22 cellular contexts compared by ENCODE assay signal in the genomic region with DNA sequence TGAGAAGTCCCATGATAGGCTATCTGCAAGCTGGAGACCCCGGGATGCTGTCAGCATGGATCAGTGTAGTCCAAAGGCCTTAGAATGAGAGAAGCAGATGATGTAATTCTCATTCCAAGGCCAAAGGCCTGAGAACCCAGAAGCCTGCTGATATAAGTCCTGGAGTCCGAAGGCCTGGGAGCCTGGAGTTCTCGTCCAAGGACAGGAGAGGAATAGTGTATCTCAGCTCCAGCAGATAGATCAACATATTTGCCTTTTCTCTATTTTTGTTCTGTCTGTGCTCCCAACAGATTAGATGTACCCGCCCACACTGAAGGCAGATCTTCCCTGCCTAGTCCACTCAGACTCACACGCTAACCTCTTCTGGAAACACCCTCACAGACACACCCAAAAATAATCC.
DNase-seq lines count a peak whose midpoint lies in the region; ATAC-seq, FAIRE-seq and TF ChIP-seq lines count a peak whose summit lies in the region.
"Had no signal": no experiment of that assay in that cellular context is flagged by ENCODE, and none has a peak within 500 bp of the region (broad histone marks: within the 10 kb centered on the region; RNA-seq: fewer than 3 reads in every experiment).

No MANE protein-coding gene starts in this region.

- POLR2A ChIA-PET in naive thymus-derived CD8-positive, alpha-beta T cell (lab: Charles Lee), result no interaction called here

- no peak overlapping the region for H3K4me3 Mint-ChIP-seq in naive thymus-derived CD8-positive, alpha-beta T cell

- no peaks in the 10 kb centered on the region for H3K36me3 Mint-ChIP-seq in naive thymus-derived CD8-positive, alpha-beta T cell

- 65 to 76% (median 69%) methylated on average over 5 of the region's 5 CpGs for WGBS in heart left ventricle, 4 donors
- WGBS in pancreas, 2 donors, result 29 to 34% methylated on average over 5 of the region's 5 CpGs

- H3K9me3 Mint-ChIP-seq in naive thymus-derived CD8-positive, alpha-beta T cell, result peaks cover 0 to 9% (median 0%) of the 10 kb centered on the region in 9 donors

- H3K9me3 ChIP-seq in heart left ventricle (no peaks in the 10 kb centered on the region), pancreas (no peaks in the 10 kb centered on the region)
- H3K9me3 ChIP-seq: BLaER1 had no signal

- H3K27ac ChIP-seq in heart left ventricle (peak overlapping the region in 4 of 12 donors; percentile 3 to 31 (median 21)), pancreas (peak overlapping the region in 2 of 4 donors; percentile 72 to 73)
- H3K27ac ChIP-seq: BLaER1 had no signal

- DNase-seq in NCI-H82 (lab: John Stamatoyannopoulos, UW) (peak; percentile 15), NCI-H82 treated with DMSO at 0.1 percent for 48 hours (lab: John Stamatoyannopoulos, UW; ENCODE audit: unreplicated experiment) (no peak), amniotic epithelial cell (ENCODE audit: low read depth) (peak; percentile 55), heart left ventricle (peak in 2 of 5 donors; percentile 6 to 31), pancreas (peak in 5 of 6 donors; percentile 41 to 75 (median 66)), DMS79 (lab: John Stamatoyannopoulos, UW) (no peak)
- no peak for DNase-seq in activated naive CD4-positive, alpha-beta T cell treated with Interleukin-2 at 50 U/mL for 16 hours
- no peak for DNase-seq in naive thymus-derived CD8-positive, alpha-beta T cell
- DNase-seq: 8988T, DMS53, GOT3, KBM-7, NCI-H1092, NCI-H1694, NCI-H2107, NCI-H345, NCI-H526 treated with DMSO at 0.1 percent for 48 hours, SIG-M5 had no signal

- H3K27me3 ChIP-seq in heart left ventricle, result no peaks in the 10 kb centered on the region
- H3K27me3 ChIP-seq in pancreas, result no peaks in the 10 kb centered on the region
- H3K27me3 ChIP-seq: BLaER1 had no signal

- H3K4me3 ChIP-seq in heart left ventricle (no peak overlapping the region), pancreas (no peak overlapping the region)
- H3K4me3 ChIP-seq: BLaER1, GM12878 had no signal

- H3K27me3 Mint-ChIP-seq in naive thymus-derived CD8-positive, alpha-beta T cell, result no peaks in the 10 kb centered on the region

- intact Hi-C loops in heart left ventricle (cut with DNase I), result no loop called here
- intact Hi-C loops in pancreas (cut with DNase I), result no loop called here

- peak in 3 of 4 donors; percentile 62 to 88 (median 70) for ATAC-seq in heart left ventricle
- ATAC-seq in pancreas, result peak; percentile 82 to 86 (median 84)
- no peak for ATAC-seq in naive thymus-derived CD8-positive, alpha-beta T cell
- ATAC-seq: GM12878, Panc1 had no signal

- no peak for TF ChIP-seq POLR2A in heart left ventricle (IDR thresholded peaks at IDR 0.05)

- no peak overlapping the region for H3K27ac Mint-ChIP-seq in naive thymus-derived CD8-positive, alpha-beta T cell

- TF ChIP-seq CTCF in heart left ventricle (IDR thresholded peaks at IDR 0.05), result no peak
- TF ChIP-seq CTCF in pancreas (IDR thresholded peaks at IDR 0.05), result no peak

- FAIRE-seq in pancreas (lab: Jason Lieb, UNC), result no peak
- FAIRE-seq: GM12878, GM18507 had no signal

- H3K36me3 ChIP-seq in heart left ventricle, result no peaks in the 10 kb centered on the region
- H3K36me3 ChIP-seq in pancreas, result no peaks in the 10 kb centered on the region
- H3K36me3 ChIP-seq: BLaER1 had no signal

- no peaks in the 10 kb centered on the region for H3K4me1 Mint-ChIP-seq in naive thymus-derived CD8-positive, alpha-beta T cell

- H3K4me1 ChIP-seq in heart left ventricle (peaks cover 0 to 6% (median 0%) of the 10 kb centered on the region in 12 donors), pancreas (peaks cover 6 to 26% (median 23%) of the 10 kb centered on the region in 3 donors)
- H3K4me1 ChIP-seq: BLaER1 had no signal

Comparison
In these comparisons a context has a peak if more than half of its experiments do, and no peak if none do; other contexts are left out.
1. DNase-seq: peak in NCI-H82 (single experiment), amniotic epithelial cell (single experiment) and pancreas (5 of 6); none in NCI-H82 treated with DMSO at 0.1 percent for 48 hours (single experiment), activated naive CD4-positive, alpha-beta T cell treated with Interleukin-2 at 50 U/mL for 16 hours (single experiment), DMS79 (single experiment) and naive thymus-derived CD8-positive, alpha-beta T cell (0 of 10).
2. ATAC-seq: peak in heart left ventricle (3 of 4) and pancreas (4 of 4); none in naive thymus-derived CD8-positive, alpha-beta T cell (0 of 2).